ENCODE assay signal across 7 cellular contexts in the genomic region with DNA sequence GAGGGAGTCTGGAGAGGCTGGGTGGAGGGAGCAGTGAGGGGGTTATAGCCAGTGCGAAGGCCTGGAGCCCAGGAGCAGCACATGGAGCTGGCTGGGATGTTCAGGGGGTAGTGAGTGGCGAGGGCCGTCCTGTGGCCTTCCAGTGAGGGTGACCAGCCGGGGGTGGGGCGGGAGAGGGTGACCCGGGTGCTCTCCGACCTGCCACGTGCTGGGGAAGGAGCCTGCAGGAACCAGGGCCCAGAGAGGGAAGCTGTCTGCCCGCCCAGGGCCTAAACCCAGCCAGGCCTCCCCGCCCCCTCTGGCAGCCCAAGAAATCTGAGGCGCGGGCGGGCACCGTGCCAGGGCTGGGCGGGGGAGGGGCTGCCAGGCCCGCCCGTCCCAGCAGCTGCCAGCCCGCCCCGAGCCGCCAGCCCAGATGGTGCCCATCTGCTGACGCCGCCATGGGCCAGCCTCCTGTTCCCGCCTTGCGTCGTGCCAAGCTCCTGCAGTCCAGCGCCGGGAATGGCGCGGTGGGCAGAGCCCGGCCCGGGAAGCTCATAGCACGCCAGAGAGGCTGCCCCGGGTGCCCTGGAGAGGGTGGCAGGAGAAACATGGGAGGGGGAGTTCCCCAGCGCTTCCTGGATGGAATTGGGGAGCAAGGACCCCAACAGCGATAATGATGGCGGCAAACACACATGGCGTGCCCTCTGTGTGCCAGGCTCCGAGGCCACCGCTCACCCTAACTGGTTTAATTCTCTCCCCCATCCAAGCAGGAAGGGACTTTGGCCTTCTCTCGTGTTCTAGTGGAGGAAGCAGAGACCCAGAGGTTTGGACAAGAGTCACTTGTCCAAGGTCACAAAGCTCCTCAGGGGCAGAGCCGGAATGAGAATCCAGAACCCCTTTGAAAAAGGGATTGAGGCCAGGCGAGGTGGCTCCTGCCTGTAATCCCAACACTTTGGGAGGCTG. TPM values are rescaled to one million over a fixed set of nuclear protein-coding genes. Genes with fewer than 3 reads are reported as not detected.
A peak's percentile ranks its signal among the peaks of the same experiment; 100 is the strongest.
DNase-seq lines count a peak whose midpoint lies in the region; ATAC-seq, FAIRE-seq and TF ChIP-seq lines count a peak whose summit lies in the region.

No MANE protein-coding gene starts in this region.

- H3K27ac ChIP-seq in right lobe of liver = peak overlapping the region; percentile 75 to 93 (median 89)

- H3K27me3 ChIP-seq in bronchial epithelial cell (ENCODE audit: control insufficient read depth, insufficient read depth, low read length) (no peaks in the 10 kb centered on the region), right lobe of liver (no peaks in the 10 kb centered on the region)

- peak; percentile 47 for TF ChIP-seq POLR2A in right lobe of liver (IDR thresholded peaks at IDR 0.05)

- H3K36me3 Mint-ChIP-seq in mesothelial cell of epicardium = peaks cover 2% of the 10 kb centered on the region

- 40% methylated on average over 6 of the region's 42 CpGs for WGBS in right lobe of liver (ENCODE audit: insufficient coverage, low coverage, low lambda C conversion rate, missing lambda C conversion rate)

- no peaks in the 10 kb centered on the region for H3K9me3 Mint-ChIP-seq in mesothelial cell of epicardium

- peaks cover 21% of the 10 kb centered on the region for H3K27me3 Mint-ChIP-seq in mesothelial cell of epicardium (ENCODE audit: low read depth)

- FAIRE-seq in bronchial epithelial cell (lab: Jason Lieb, UNC) = no peak
- FAIRE-seq in urothelium cell line (lab: Jason Lieb, UNC) = no peak

- H3K9me3 ChIP-seq in right lobe of liver = no peaks in the 10 kb centered on the region

- intact Hi-C loops in right lobe of liver (cut with DNase I) = no loop called here

- H3K36me3 ChIP-seq in bronchial epithelial cell (ENCODE audit: control insufficient read depth, insufficient read depth, low read length) = peaks cover 15% of the 10 kb centered on the region
- H3K36me3 ChIP-seq in right lobe of liver = peaks cover 0 to 10% (median 3%) of the 10 kb centered on the region in 4 donors

- H3K4me3 ChIP-seq in bronchial epithelial cell (ENCODE audit: low read depth, low read length) = no peak overlapping the region
- H3K4me3 ChIP-seq in right lobe of liver = peak overlapping the region in 2 of 3 donors; percentile 21 to 40

- H3K4me3 Mint-ChIP-seq in mesothelial cell of epicardium = no peak overlapping the region

- ATAC-seq in right lobe of liver (peak; percentile 61 to 86 (median 76)), GM18867 (IDR thresholded peaks at IDR 0.05; ENCODE audit: unreplicated experiment) (no peak)

- TF ChIP-seq CTCF in bronchial epithelial cell (IDR thresholded peaks at IDR 0.05; ENCODE audit: insufficient read depth, low read length, severe bottlenecking) (no peak), right lobe of liver (IDR thresholded peaks at IDR 0.05) (peak in 1 of 4 donors; percentile 20), mesothelial cell of epicardium (IDR thresholded peaks at IDR 0.05; ENCODE audit: unreplicated experiment) (no peak)

- DNase-seq in NCI-H1436 (lab: John Stamatoyannopoulos, UW) = peak; percentile 84
- peak; percentile 29 for DNase-seq in bronchial epithelial cell (ENCODE audit: low read depth)
- DNase-seq in right lobe of liver = peak; percentile 88 to 98 (median 98)
- DNase-seq in urothelium cell line (ENCODE audit: low spot score) = peak; percentile 48
- DNase-seq in mesothelial cell of epicardium (ENCODE audit: low spot score in 2 of 2, unreplicated experiment in 2 of 2) = no peak
- DNase-seq in activated CD4-positive, CD25-positive, alpha-beta regulatory T cell treated with anti-CD3 and anti-CD28 coated beads, Interleukin-2, amount 50 U/mL, for 72 hours = no peak

- H3K4me1 ChIP-seq in right lobe of liver = peaks cover 0 to 67% (median 31%) of the 10 kb centered on the region in 4 donors

- H3K4me1 Mint-ChIP-seq in mesothelial cell of epicardium = no peaks in the 10 kb centered on the region

- H3K27ac Mint-ChIP-seq in mesothelial cell of epicardium = no peak overlapping the region

RNA-seq across cellular contexts. Expression of gene NFIC, which starts 21.5 kb away (rescaled TPM):
- 17.6 and 22.0 TPM in 2 replicates for total RNA-seq in bronchial epithelial cell
- total RNA-seq in right lobe of liver = 100 to 1,000 TPM in 4 of 6 experiments, 10 to 100 TPM in 2; 94.6 to 168 (median 120) TPM
- 28.6 to 32.9 TPM (median 32.2 TPM) in 3 replicates for total RNA-seq in mesothelial cell of epicardium

Comparison
In these comparisons a context has a peak if more than half of its experiments do, and no peak if none do; other contexts are left out.
1. DNase-seq: peak in NCI-H1436 (single experiment), bronchial epithelial cell (single experiment), right lobe of liver (3 of 3) and urothelium cell line (single experiment); none in mesothelial cell of epicardium (0 of 2) and activated CD4-positive, CD25-positive, alpha-beta regulatory T cell treated with anti-CD3 and anti-CD28 coated beads, Interleukin-2, amount 50 U/mL, for 72 hours (single experiment).